23 cellular contexts compared by ENCODE assay signal in genomic region chr18:56431551-56431950, GRCh38.
DNase-seq lines count a peak whose midpoint lies in the region; TF ChIP-seq lines count a peak whose summit lies in the region.
"Had no signal": no experiment of that assay in that cellular context is flagged by ENCODE, and none has a peak within 500 bp of the region (broad histone marks: within the 10 kb centered on the region; RNA-seq: fewer than 3 reads in every experiment).

No MANE protein-coding gene starts in this region.

- no peaks in the 10 kb centered on the region for H3K79me2 ChIP-seq in PC-9 (ENCODE audit: low read depth)

- peak overlapping the region; percentile 52 for H3K4me2 ChIP-seq in PC-9

- no peaks in the 10 kb centered on the region for H3K36me3 ChIP-seq in PC-9 (ENCODE audit: low read depth)
- H3K36me3 ChIP-seq: suprapubic skin had no signal

- no peaks in the 10 kb centered on the region for H3K27me3 ChIP-seq in PC-9 (ENCODE audit: insufficient read depth, low read depth)
- H3K27me3 ChIP-seq: suprapubic skin had no signal

- H4K20me1 ChIP-seq in PC-9 (ENCODE audit: insufficient read depth): no peaks in the 10 kb centered on the region

- H3K4me1 ChIP-seq in PC-9 (replicated peaks; ENCODE audit: insufficient read depth): peaks cover 19% of the 10 kb centered on the region
- H3K4me1 ChIP-seq: suprapubic skin had no signal

- intact Hi-C loops in PC-9 (cut with micrococcal nuclease; ENCODE audit: unreplicated experiment): no loop called here

- no peaks in the 10 kb centered on the region for H3K9me2 ChIP-seq in PC-9 (ENCODE audit: insufficient read depth)

- H3K4me3 Mint-ChIP-seq in immature natural killer cell: no peak overlapping the region
- H3K4me3 Mint-ChIP-seq: activated naive CD8-positive, alpha-beta T cell; B cell; effector memory CD8-positive, alpha-beta T cell; H9; natural killer cell treated with Interleukin-12 subunit alpha and Interleukin-12 subunit beta and Interleukin-15 and Interleukin-18, amount 100 ng/mL, for 72 hours had no signal

- H3K9me3 ChIP-seq in PC-9 (ENCODE audit: insufficient read depth, low read depth): peaks cover 23% of the 10 kb centered on the region; the same call in 1 of the 2 replicates

- peak overlapping the region; percentile 30 for H3K27ac ChIP-seq in PC-9
- H3K27ac ChIP-seq: suprapubic skin had no signal

- POLR2A ChIA-PET in PC-9 (lab: Charles Lee; ENCODE audit: unreplicated experiment): no interaction called here

- H3K27ac Mint-ChIP-seq in immature natural killer cell: no peak overlapping the region
- H3K27ac Mint-ChIP-seq: activated naive CD8-positive, alpha-beta T cell; B cell; effector memory CD8-positive, alpha-beta T cell; H9; natural killer cell treated with Interleukin-12 subunit alpha and Interleukin-12 subunit beta and Interleukin-15 and Interleukin-18, amount 100 ng/mL, for 72 hours had no signal

- peaks cover 11% of the 10 kb centered on the region; the same call in 1 of the 2 replicates for H3F3A ChIP-seq in PC-9 (ENCODE audit: insufficient read depth, low read depth)

- peaks cover 0 to 2% (median 0%) of the 10 kb centered on the region in 3 donors for H3K27me3 Mint-ChIP-seq in immature natural killer cell (ENCODE audit: low read depth in 3 of 3)
- H3K27me3 Mint-ChIP-seq: effector memory CD8-positive, alpha-beta T cell had no signal

- CTCF ChIA-PET in PC-9 (lab: Charles Lee): no interaction called here

- peaks cover 0 to 13% of the 10 kb centered on the region in 2 donors for H3K4me1 Mint-ChIP-seq in immature natural killer cell
- H3K4me1 Mint-ChIP-seq: B cell had no signal

- peaks cover 0 to 4% (median 0%) of the 10 kb centered on the region in 3 donors for H3K36me3 Mint-ChIP-seq in immature natural killer cell
- H3K36me3 Mint-ChIP-seq: activated naive CD8-positive, alpha-beta T cell had no signal

- peaks cover 13 to 21% (median 17%) of the 10 kb centered on the region in 6 donors for H3K9me3 Mint-ChIP-seq in immature natural killer cell

- no TSS peak for BruUV-seq in PC-9 (replicated peaks; lab: Mats Ljungman, UMichigan)

- TF ChIP-seq CTCF in PC-9 (conservative IDR thresholded peaks at IDR 0.05) (no peak), epithelial cell of proximal tubule (conservative IDR thresholded peaks at IDR 0.05; ENCODE audit: low read depth, low read length) (no peak), retinal pigment epithelial cell (conservative IDR thresholded peaks at IDR 0.05; ENCODE audit: low read depth, low read length) (no peak)

- H3K4me3 ChIP-seq in PC-9 (peak overlapping the region; percentile 11; the same call in 1 of the 2 replicates), epithelial cell of proximal tubule (ENCODE audit: low read depth, low read length) (no peak overlapping the region), retinal pigment epithelial cell (ENCODE audit: low read length) (no peak overlapping the region)
- H3K4me3 ChIP-seq: suprapubic skin had no signal

- no peak overlapping the region for H2AFZ ChIP-seq in PC-9

- DNase-seq in HT-29 (ENCODE audit: low spot score) (peak; percentile 61), PC-9 (peak; percentile 2 to 91), epithelial cell of proximal tubule (ENCODE audit: low read depth) (peak; percentile 35), retinal pigment epithelial cell (ENCODE audit: low read depth) (peak; percentile 9), germinal center (ENCODE audit: low spot score) (no peak), immature natural killer cell (no peak), cerebellar nuclear complex (lab: John Stamatoyannopoulos, UW) (no peak)
- DNase-seq: activated CD8-positive, alpha-beta memory T cell treated with anti-CD3 and anti-CD28 coated beads for 24 hours; central memory CD4-positive, alpha-beta T cell; effector memory CD8-positive, alpha-beta T cell; H9; Karpas-422; mesenchymal stem cell; NCI-H1436; NCI-H2227 treated with DMSO at 0.1 percent for 48 hours; posterior cingulate gyrus; SIG-M5; small intestine; stimulated activated CD4-positive, alpha-beta T cell treated with anti-CD3 and anti-CD28 coated beads, Interleukin-4, amount 100 ng/mL, for 24 hours had no signal

Comparison
In these comparisons a context has a peak if more than half of its experiments do, and no peak if none do; other contexts are left out.
1. DNase-seq: peak in HT-29 (single experiment), PC-9 (2 of 2), epithelial cell of proximal tubule (single experiment) and retinal pigment epithelial cell (single experiment); none in germinal center (single experiment), immature natural killer cell (0 of 3) and cerebellar nuclear complex (0 of 2).